In genomic region chr15:80988148-80988796, GRCh38 we compare ENCODE assay signal across 9 cellular contexts. TPM values are rescaled to one million over a fixed set of nuclear protein-coding genes. Genes with fewer than 3 reads are reported as not detected.
A peak's percentile ranks its signal among the peaks of the same experiment; 100 is the strongest.
DNase-seq lines count a peak whose midpoint lies in the region; ATAC-seq and TF ChIP-seq lines count a peak whose summit lies in the region.
"Had no signal": no experiment of that assay in that cellular context is flagged by ENCODE, and none has a peak within 500 bp of the region (broad histone marks: within the 10 kb centered on the region; RNA-seq: fewer than 3 reads in every experiment).

No MANE protein-coding gene starts in this region.

- no peak overlapping the region for H2BK15ac ChIP-seq in mesenchymal stem cell (ENCODE audit: low read depth, poor library complexity, severe bottlenecking)

- H3K14ac ChIP-seq in mesenchymal stem cell (ENCODE audit: low read length in 2 of 2), result no peak overlapping the region

- no peaks in the 10 kb centered on the region for H3K9me3 ChIP-seq in heart left ventricle
- H3K9me3 ChIP-seq in mesenchymal stem cell (ENCODE audit: control insufficient read depth, low read length), result no peaks in the 10 kb centered on the region

- H3K4me3 ChIP-seq in heart left ventricle (peak overlapping the region in 10 of 12 donors; percentile 78 to 97 (median 88)), brain microvascular endothelial cell (ENCODE audit: low read depth, low read length) (peak overlapping the region; percentile 92), mesenchymal stem cell (ENCODE audit: insufficient read depth in 1 of 2, low read depth in 1 of 2, low read length in 2 of 2) (peak overlapping the region in 1 of 2 experiments; percentile 100), urinary bladder (ENCODE audit: low read depth, low read length) (peak overlapping the region; percentile 58)

- H2BK120ac ChIP-seq in mesenchymal stem cell (ENCODE audit: low read depth, low read length), result no peak overlapping the region

- H4K8ac ChIP-seq in mesenchymal stem cell (ENCODE audit: low read length), result no peak overlapping the region

- H2AK5ac ChIP-seq in mesenchymal stem cell (ENCODE audit: low read length, severe bottlenecking), result no peak overlapping the region

- H3K4me2 ChIP-seq in mesenchymal stem cell (ENCODE audit: low read length, poor library complexity, severe bottlenecking), result peak overlapping the region; percentile 92

- whole genome bisulfite sequencing in heart left ventricle, 4 donors, result 48 to 53% (median 51%) methylated on average over 8 of the region's 8 CpGs
- WGBS in mesenchymal stem cell, result 57% methylated on average over 7 of the region's 8 CpGs
- WGBS in urinary bladder, result 63% methylated on average over 8 of the region's 8 CpGs

- no peak overlapping the region for H2BK12ac ChIP-seq in mesenchymal stem cell (ENCODE audit: low read length in 2 of 2)

- H3K4me1 ChIP-seq in heart left ventricle, result peaks cover 10 to 79% (median 59%) of the 10 kb centered on the region in 12 donors
- H3K4me1 ChIP-seq in mesenchymal stem cell (ENCODE audit: control insufficient read depth, insufficient read depth, low read depth, low read length), result no peaks in the 10 kb centered on the region
- H3K4me1 ChIP-seq in urinary bladder (ENCODE audit: insufficient read depth), result peaks cover 2% of the 10 kb centered on the region

- H3K27ac ChIP-seq in heart left ventricle, result peak overlapping the region in 7 of 12 donors; percentile 13 to 94 (median 93)
- no peak overlapping the region for H3K27ac ChIP-seq in brain microvascular endothelial cell
- H3K27ac ChIP-seq in mesenchymal stem cell (ENCODE audit: low read length, poor library complexity, severe bottlenecking), result no peak overlapping the region
- no peak overlapping the region for H3K27ac ChIP-seq in urinary bladder (ENCODE audit: low read depth)

- in situ Hi-C loops in brain microvascular endothelial cell (cut with HindIII; ENCODE audit: low pct_ligation_motif_present, low sequenced_read_pairs), result no loop called here

- no peak for ATAC-seq in heart left ventricle
- ATAC-seq in left ventricle myocardium superior, result no peak

- no peak overlapping the region for H3K4ac ChIP-seq in mesenchymal stem cell (ENCODE audit: low read depth in 1 of 2, low read length in 2 of 2)

- H3K79me1 ChIP-seq in mesenchymal stem cell (replicated peaks; ENCODE audit: low read length, poor library complexity, severe bottlenecking), result peaks cover 11% of the 10 kb centered on the region

- H2BK5ac ChIP-seq in mesenchymal stem cell (ENCODE audit: low read depth, low read length, poor library complexity, severe bottlenecking), result no peak overlapping the region

- no peak overlapping the region for H3K18ac ChIP-seq in mesenchymal stem cell (ENCODE audit: low read depth in 1 of 2, low read length in 2 of 2)

- H2AFZ ChIP-seq in mesenchymal stem cell (ENCODE audit: low read depth, low read length), result no peak overlapping the region

- DNase-seq in heart left ventricle (no peak), left ventricle myocardium superior (no peak), brain microvascular endothelial cell (no peak), mesenchymal stem cell (no peak), AG08396 (ENCODE audit: low spot score) (no peak), HuH-7 (ENCODE audit: low spot score) (no peak), NCI-H2029 (lab: John Stamatoyannopoulos, UW) (no peak)
- DNase-seq: activated CD4-positive, alpha-beta T cell treated with anti-CD3 and anti-CD28 coated beads for 48 hours had no signal

- H3K23ac ChIP-seq in mesenchymal stem cell (ENCODE audit: low read length in 2 of 2), result no peak overlapping the region

- no peaks in the 10 kb centered on the region for H3K27me3 ChIP-seq in heart left ventricle
- H3K27me3 ChIP-seq in brain microvascular endothelial cell (replicated peaks), result no peaks in the 10 kb centered on the region
- H3K27me3 ChIP-seq in mesenchymal stem cell (ENCODE audit: control insufficient read depth in 1 of 2, insufficient read depth in 1 of 2, low read length in 2 of 2), result no peaks in the 10 kb centered on the region

- intact Hi-C loops in heart left ventricle (cut with DNase I), result loop anchor here in 2 of 10 donors (5.0 to 10.0 kb wide), 2 partner anchors 277 to 334 kb away; partner anchors contain the start of gene STARD5 (in 1 of the 2)
- intact Hi-C loops in left ventricle myocardium superior (cut with micrococcal nuclease), result no loop called here

- TF ChIP-seq CTCF in heart left ventricle (IDR thresholded peaks at IDR 0.05) (no peak), brain microvascular endothelial cell (IDR thresholded peaks at IDR 0.05; ENCODE audit: low read depth, low read length, missing control alignments) (no peak)

- H4K91ac ChIP-seq in mesenchymal stem cell (ENCODE audit: low read length), result no peak overlapping the region

- H3K9ac ChIP-seq in mesenchymal stem cell (ENCODE audit: low read length), result peak overlapping the region; percentile 93

- H3K36me3 ChIP-seq in heart left ventricle, result peaks cover 0 to 5% (median 0%) of the 10 kb centered on the region in 9 donors
- no peaks in the 10 kb centered on the region for H3K36me3 ChIP-seq in brain microvascular endothelial cell (replicated peaks)
- peaks cover 0 to 4% of the 10 kb centered on the region in 2 experiments for H3K36me3 ChIP-seq in mesenchymal stem cell (ENCODE audit: control insufficient read depth in 1 of 2, insufficient read depth in 2 of 2, low read depth in 1 of 2, low read length in 2 of 2)
- no peaks in the 10 kb centered on the region for H3K36me3 ChIP-seq in urinary bladder (ENCODE audit: insufficient read depth)

- no peak for TF ChIP-seq POLR2A in heart left ventricle (IDR thresholded peaks at IDR 0.05)

RNA-seq across cellular contexts. Expression of gene MESD, which starts 1.3 kb away (rescaled TPM):
- 10 to 100 TPM; 11.2 to 19.8 (median 14.8) TPM for total RNA-seq in heart left ventricle
- 10 to 100 TPM; 11.5 to 18.3 TPM for polyA plus RNA-seq in heart left ventricle
- total RNA-seq in left ventricle myocardium superior, result 14.4 TPM
- polyA plus RNA-seq in mesenchymal stem cell (2013, experiment 1 of 2), result 31.1 TPM
- 31.8 TPM for polyA plus RNA-seq in mesenchymal stem cell (2013, experiment 2 of 2)
- 24.8 TPM for total RNA-seq in urinary bladder
- 17.7 TPM for polyA plus RNA-seq in urinary bladder

RNA-seq across cellular contexts. Expression of gene TLNRD1, which starts 12.5 kb away (rescaled TPM):
- total RNA-seq in heart left ventricle, result 10 to 100 TPM in 4 of 9 donors, 1 to 10 TPM in 5; 5.3 to 30.8 (median 8.0) TPM
- 1 to 10 TPM; 3.2 to 7.2 TPM for polyA plus RNA-seq in heart left ventricle
- total RNA-seq in left ventricle myocardium superior, result 6.4 TPM
- polyA plus RNA-seq in mesenchymal stem cell (2013, experiment 1 of 2), result 8.8 TPM
- polyA plus RNA-seq in mesenchymal stem cell (2013, experiment 2 of 2), result 9.0 TPM
- 3.8 TPM for total RNA-seq in urinary bladder
- polyA plus RNA-seq in urinary bladder, result 14.0 TPM

Comparison
In these comparisons a context has a peak if more than half of its experiments do, and no peak if none do; other contexts are left out.
1. H3K27ac ChIP-seq: peak in heart left ventricle (7 of 12); none in brain microvascular endothelial cell (single experiment), mesenchymal stem cell (single experiment) and urinary bladder (single experiment).